Comparison of ENCODE assay signal across 23 cellular contexts in genomic region chr12:5524116-5524768, GRCh38.
"Had no signal": no experiment of that assay in that cellular context is flagged by ENCODE, and none has a peak within 500 bp of the region (broad histone marks: within the 10 kb centered on the region; RNA-seq: fewer than 3 reads in every experiment).

No MANE protein-coding gene starts in this region.

- H3K27me3 ChIP-seq: brain microvascular endothelial cell, cardiac muscle cell had no signal

- H3K4me3 ChIP-seq: cardiac muscle cell, K562 had no signal

- FAIRE-seq: K562, RCC 7860 had no signal

- DNase-seq: activated CD4-positive, alpha-beta memory T cell treated with anti-CD3 and anti-CD28 coated beads for 36 hours; activated CD4-positive, CD25-positive, alpha-beta regulatory T cell treated with anti-CD3 and anti-CD28 coated beads, Interleukin-2, amount 50 U/mL, for 72 hours; activated CD8-positive, alpha-beta memory T cell treated with anti-CD3 and anti-CD28 coated beads for 24 hours; activated gamma-delta T cell treated with Interleukin-2 at 50 U/mL for 16 hours; activated naive CD4-positive, alpha-beta T cell treated with anti-CD3 and anti-CD28 coated beads, Interleukin-2, amount 10 ng/mL, durations not matched to agents 7 days and 5 days; activated naive CD8-positive, alpha-beta T cell treated with anti-CD3 and anti-CD28 coated beads for 36 hours; activated T-cell treated with anti-CD3 and anti-CD28 coated beads, Interleukin-2, amount 50 U/mL, for 72 hours; brain microvascular endothelial cell; Kasumi-1; NCI-H1105 treated with DMSO at 0.1 percent for 48 hours; NCI-H146; NCI-H187 treated with DMSO at 0.1 percent for 48 hours; NCI-H2081 treated with DMSO at 0.1 percent for 48 hours; NCI-H446; NCI-H524; PC-3; SHP77 treated with DMSO at 0.1 percent for 48 hours; T-helper 17 cell; T-helper 9 cell had no signal

- ATAC-seq: activated T-cell treated with anti-CD3 and anti-CD28 coated beads, Interleukin-2, amount 50 U/mL, for 72 hours; K562; PC-3; T-helper 17 cell; WTC11 had no signal

- H3K27ac ChIP-seq: brain microvascular endothelial cell, cardiac muscle cell had no signal

- H3K36me3 ChIP-seq: brain microvascular endothelial cell, cardiac muscle cell had no signal
